ENCODE assay signal across 21 cellular contexts in the genomic region with DNA sequence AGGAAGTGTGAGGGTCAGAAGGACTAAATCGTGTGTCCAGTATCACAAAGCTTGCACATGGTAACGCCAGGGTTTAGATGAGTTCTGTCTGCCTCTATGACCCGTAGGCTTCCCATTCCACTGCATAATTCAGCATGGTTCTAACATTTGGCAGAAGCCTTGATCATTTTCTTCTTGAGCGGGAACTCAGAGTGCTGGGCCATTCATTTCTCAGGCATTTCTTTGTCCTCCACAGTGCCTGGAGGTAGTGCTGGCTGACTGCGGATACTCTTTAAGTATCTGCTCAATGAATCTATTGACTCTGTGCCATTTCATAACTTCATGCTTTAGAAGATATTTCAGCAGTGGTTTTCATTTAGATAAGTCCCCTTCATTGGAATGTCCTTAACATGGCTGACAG.
DNase-seq lines count a peak whose midpoint lies in the region; FAIRE-seq and TF ChIP-seq lines count a peak whose summit lies in the region.
"Had no signal": no experiment of that assay in that cellular context is flagged by ENCODE, and none has a peak within 500 bp of the region (broad histone marks: within the 10 kb centered on the region; RNA-seq: fewer than 3 reads in every experiment).

No MANE protein-coding gene starts in this region.

- DNase-seq in COLO829 (ENCODE audit: low spot score), result peak; percentile 21
- DNase-seq in bronchial epithelial cell (ENCODE audit: low read depth), result no peak
- no peak for DNase-seq in neural crest cell (ENCODE audit: low read depth, low spot score)
- DNase-seq in osteoblast (ENCODE audit: insufficient read length, low spot score, missing footprints), result no peak
- no peak for DNase-seq in SK-N-SH
- no peak for DNase-seq in OCI-LY7 (ENCODE audit: low spot score)
- DNase-seq: CD4-positive, CD25-positive, alpha-beta regulatory T cell; CD8-positive, alpha-beta T cell; DMS 273 treated with DMSO at 0.1 percent for 48 hours; DMS79; EL; GDM1; H9 had no signal

- no peak overlapping the region for H3K9ac ChIP-seq in SK-N-SH
- H3K9ac ChIP-seq: BLaER1 had no signal

- no peaks in the 10 kb centered on the region for H3K9me3 Mint-ChIP-seq in neural crest cell
- H3K9me3 Mint-ChIP-seq: CD8-positive, alpha-beta T cell; GM23338; H9 had no signal

- BruUV-seq in OCI-LY7 (replicated peaks; lab: Mats Ljungman, UMichigan), result no TSS peak

- no peak for TF ChIP-seq EP300 in SK-N-SH (IDR thresholded peaks at IDR 0.05; ENCODE audit: borderline replicate concordance in 1 of 2, low read depth in 1 of 2, low read length in 1 of 2)

- H3K79me2 ChIP-seq in osteoblast (ENCODE audit: insufficient read depth, low read length) (no peaks in the 10 kb centered on the region), SK-N-SH (ENCODE audit: insufficient read depth) (no peaks in the 10 kb centered on the region), OCI-LY7 (ENCODE audit: insufficient read depth, low read depth, low read length) (no peaks in the 10 kb centered on the region)

- intact Hi-C loops in OCI-LY7 (cut with micrococcal nuclease; ENCODE audit: unreplicated experiment), result no loop called here

- H3K4me1 ChIP-seq in osteoblast (ENCODE audit: insufficient read depth, low read length) (no peaks in the 10 kb centered on the region), SK-N-SH (ENCODE audit: control insufficient read depth in 1 of 2, insufficient read depth in 2 of 2, low read depth in 1 of 2, low read length in 1 of 2) (no peaks in the 10 kb centered on the region; a peak in 1 of 4 replicates), OCI-LY7 (ENCODE audit: insufficient read depth, low read length, poor library complexity, severe bottlenecking) (no peaks in the 10 kb centered on the region)

- POLR2A ChIA-PET in SK-N-SH (lab: Yijun Ruan, JAX) (no interaction called here), OCI-LY7 (lab: Charles Lee) (interaction anchor here (0.7 kb wide), 1 partner anchor 9 kb away, joined by 3 read pairs; no protein-coding TSS in a partner anchor)

- peaks cover 3% of the 10 kb centered on the region for H3K36me3 Mint-ChIP-seq in neural crest cell (ENCODE audit: low read depth)
- H3K36me3 Mint-ChIP-seq: CD4-positive, CD25-positive, alpha-beta regulatory T cell; CD8-positive, alpha-beta T cell had no signal

- FAIRE-seq in bronchial epithelial cell (lab: Jason Lieb, UNC), result peak; percentile 7
- FAIRE-seq: A204.1, D721Med, GM12878 had no signal

- WGBS in SK-N-SH (ENCODE audit: low lambda C conversion rate), result 68% methylated on average over 5 of the region's 5 CpGs

- H3K27ac Mint-ChIP-seq in neural crest cell (ENCODE audit: unreplicated experiment), result peak overlapping the region; percentile 35
- H3K27ac Mint-ChIP-seq: B cell; CD4-positive, CD25-positive, alpha-beta regulatory T cell; CD8-positive, alpha-beta T cell; GM23338; H9 had no signal

- H3K4me3 ChIP-seq in bronchial epithelial cell (ENCODE audit: low read depth, low read length), result no peak overlapping the region
- H3K4me3 ChIP-seq in osteoblast (ENCODE audit: insufficient read depth, low read length), result no peak overlapping the region
- no peak overlapping the region for H3K4me3 ChIP-seq in SK-N-SH (ENCODE audit: low read depth in 2 of 2, low read length in 1 of 2)
- no peak overlapping the region for H3K4me3 ChIP-seq in OCI-LY7 (ENCODE audit: low read depth, low read length, poor library complexity, severe bottlenecking)
- H3K4me3 ChIP-seq: BLaER1, GM12878, GM23338 had no signal

- no peak for TF ChIP-seq RAD21 in SK-N-SH (IDR thresholded peaks at IDR 0.05; ENCODE audit: low read length)

- CTCF ChIA-PET in SK-N-SH (lab: Yijun Ruan, JAX) (interaction anchor here (1.5 kb wide), 1 partner anchor 371 kb away, joined by 3 read pairs; a partner anchor contains a TSS), OCI-LY7 (lab: Charles Lee; ENCODE audit: unreplicated experiment) (no interaction called here)

- TF ChIP-seq CTCF in bronchial epithelial cell (IDR thresholded peaks at IDR 0.05; ENCODE audit: insufficient read depth, low read length, severe bottlenecking) (no peak), neural crest cell (conservative IDR thresholded peaks at IDR 0.05) (no peak), osteoblast (IDR thresholded peaks at IDR 0.05; ENCODE audit: extremely low read depth, low read depth, low read length) (no peak), SK-N-SH (IDR thresholded peaks at IDR 0.05) (no peak), OCI-LY7 (conservative IDR thresholded peaks at IDR 0.05; ENCODE audit: low read length) (no peak)

- H3K36me3 ChIP-seq in bronchial epithelial cell (ENCODE audit: control insufficient read depth, insufficient read depth, low read length) (no peaks in the 10 kb centered on the region), osteoblast (ENCODE audit: insufficient read depth, low read length) (no peaks in the 10 kb centered on the region), SK-N-SH (replicated peaks in 1 of 2; ENCODE audit: control insufficient read depth in 1 of 2, insufficient read depth in 2 of 2, low read length in 1 of 2) (no peaks in the 10 kb centered on the region), OCI-LY7 (ENCODE audit: insufficient read depth, low read length) (no peaks in the 10 kb centered on the region)
- H3K36me3 ChIP-seq: BLaER1 had no signal

- H3K4me3 Mint-ChIP-seq in neural crest cell, result no peak overlapping the region
- H3K4me3 Mint-ChIP-seq: B cell; CD4-positive, CD25-positive, alpha-beta regulatory T cell; CD8-positive, alpha-beta T cell; GM23338; H9 had no signal

- H3K4me1 Mint-ChIP-seq in neural crest cell, result peaks cover 31% of the 10 kb centered on the region
- H3K4me1 Mint-ChIP-seq: B cell; CD4-positive, CD25-positive, alpha-beta regulatory T cell had no signal

- H3F3A ChIP-seq in SK-N-SH (replicated peaks; ENCODE audit: insufficient read depth), result no peaks in the 10 kb centered on the region

- H3K9me3 ChIP-seq in osteoblast (ENCODE audit: low read depth, low read length) (no peaks in the 10 kb centered on the region), SK-N-SH (no peaks in the 10 kb centered on the region), OCI-LY7 (ENCODE audit: low read length) (no peaks in the 10 kb centered on the region)
- H3K9me3 ChIP-seq: BLaER1 had no signal

- H3K4me2 ChIP-seq in osteoblast (ENCODE audit: insufficient read depth, low read length) (no peak overlapping the region), SK-N-SH (no peak overlapping the region), OCI-LY7 (ENCODE audit: low read length) (no peak overlapping the region)
- H3K4me2 ChIP-seq: BLaER1, GM23338 had no signal

- H2AFZ ChIP-seq in osteoblast (ENCODE audit: low read length) (no peak overlapping the region), SK-N-SH (ENCODE audit: low read depth) (no peak overlapping the region), OCI-LY7 (ENCODE audit: low read length) (no peak overlapping the region)
- H2AFZ ChIP-seq: GM23338 had no signal

- H3K27ac ChIP-seq in osteoblast (ENCODE audit: low read depth, low read length), result no peak overlapping the region
- no peak overlapping the region for H3K27ac ChIP-seq in SK-N-SH (ENCODE audit: low read depth in 2 of 2, low read length in 1 of 2)
- H3K27ac ChIP-seq in OCI-LY7 (ENCODE audit: low read depth, low read length, poor library complexity, severe bottlenecking), result no peak overlapping the region
- H3K27ac ChIP-seq: 22Rv1, BLaER1, C4-2B had no signal

- no peaks in the 10 kb centered on the region for H4K20me1 ChIP-seq in osteoblast (ENCODE audit: insufficient read depth, low read length)
- H4K20me1 ChIP-seq in SK-N-SH (ENCODE audit: insufficient read depth), result no peaks in the 10 kb centered on the region
- H4K20me1 ChIP-seq in OCI-LY7 (ENCODE audit: insufficient read depth, low read length), result no peaks in the 10 kb centered on the region
- H4K20me1 ChIP-seq: BLaER1 had no signal

- no peaks in the 10 kb centered on the region for H3K27me3 ChIP-seq in bronchial epithelial cell (ENCODE audit: control insufficient read depth, insufficient read depth, low read length)
- no peaks in the 10 kb centered on the region for H3K27me3 ChIP-seq in osteoblast (ENCODE audit: insufficient read depth, low read length)
- no peaks in the 10 kb centered on the region for H3K27me3 ChIP-seq in SK-N-SH (ENCODE audit: insufficient read depth)
- H3K27me3 ChIP-seq: BLaER1 had no signal

- no peaks in the 10 kb centered on the region for H3K27me3 Mint-ChIP-seq in neural crest cell (ENCODE audit: low read depth)
- H3K27me3 Mint-ChIP-seq: CD4-positive, CD25-positive, alpha-beta regulatory T cell had no signal

- H3K9me2 ChIP-seq in SK-N-SH (no peaks in the 10 kb centered on the region), OCI-LY7 (ENCODE audit: insufficient read depth, low read length) (no peaks in the 10 kb centered on the region)

TF ChIP-seq in SK-N-SH, 30 proteins besides CTCF, POLR2A, EP300 and RAD21 (continues in another document):
- TF ChIP-seq TEAD4 (IDR thresholded peaks at IDR 0.05; ENCODE audit: borderline replicate concordance, insufficient read depth) (no peak), MEF2A (IDR thresholded peaks at IDR 0.05; ENCODE audit: borderline replicate concordance, low read depth) (no peak), GABPA (IDR thresholded peaks at IDR 0.05; ENCODE audit: low read depth) (no peak), CHD2 (IDR thresholded peaks at IDR 0.05; ENCODE audit: low read length, partially characterized antibody) (no peak), EZH2phosphoT487 (IDR thresholded peaks at IDR 0.05; ENCODE audit: borderline replicate concordance, low read depth) (no peak), TCF12 (IDR thresholded peaks at IDR 0.05) (no peak), RXRA (IDR thresholded peaks at IDR 0.05; ENCODE audit: borderline replicate concordance, low read depth) (no peak), TAF1 (IDR thresholded peaks at IDR 0.05; ENCODE audit: borderline replicate concordance, low read depth, low read length) (no peak), NFIC (IDR thresholded peaks at IDR 0.05; ENCODE audit: borderline replicate concordance) (no peak), MXI1 (IDR thresholded peaks at IDR 0.05; ENCODE audit: low read depth, low read length) (no peak)
- TF ChIP-seq, protein P1, sequence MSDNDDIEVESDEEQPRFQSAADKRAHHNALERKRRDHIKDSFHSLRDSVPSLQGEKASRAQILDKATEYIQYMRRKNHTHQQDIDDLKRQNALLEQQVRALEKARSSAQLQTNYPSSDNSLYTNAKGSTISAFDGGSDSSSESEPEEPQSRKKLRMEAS (IDR thresholded peaks at IDR 0.05; ENCODE audit: low read depth), result no peak
